12 cellular contexts compared by ENCODE assay signal in the genomic region with DNA sequence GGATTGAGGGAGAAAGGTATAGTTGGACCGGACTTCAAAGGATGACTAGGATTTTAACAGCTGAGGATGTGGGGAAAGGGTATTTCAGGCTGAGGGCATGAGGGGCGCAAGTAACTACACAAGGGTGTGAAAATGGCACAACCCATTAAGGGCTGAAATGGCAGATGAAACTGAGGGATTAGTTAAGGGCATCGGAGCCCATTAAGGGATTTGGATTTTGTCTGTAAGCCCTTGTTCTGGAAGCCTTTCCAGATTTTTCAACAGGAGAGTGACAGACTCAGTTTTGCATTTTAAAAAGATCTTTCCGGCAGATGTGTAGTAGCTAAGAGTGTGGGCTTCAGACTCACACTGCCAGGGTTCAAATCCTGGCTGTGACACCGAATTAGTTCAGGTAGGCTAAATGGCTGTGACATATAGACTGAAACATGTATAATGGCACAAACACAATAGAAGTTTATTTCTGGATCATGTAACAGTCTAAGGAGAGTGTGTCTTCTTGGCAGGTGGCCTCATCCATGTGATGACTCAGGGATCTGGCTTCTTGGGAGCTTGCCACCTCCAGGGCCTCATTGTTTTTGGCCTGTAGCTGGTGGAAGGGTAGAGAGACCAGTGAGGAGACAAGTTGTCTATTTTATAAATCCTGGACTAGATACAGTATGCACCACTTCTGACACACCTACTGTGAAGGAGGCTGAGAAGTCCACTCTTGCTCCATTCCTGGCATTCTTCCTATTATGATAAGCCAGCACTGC. TPM values are rescaled to one million over a fixed set of nuclear protein-coding genes. Genes with fewer than 3 reads are reported as not detected.
DNase-seq lines count a peak whose midpoint lies in the region; ATAC-seq and TF ChIP-seq lines count a peak whose summit lies in the region.
"Had no signal": no experiment of that assay in that cellular context is flagged by ENCODE, and none has a peak within 500 bp of the region (broad histone marks: within the 10 kb centered on the region; RNA-seq: fewer than 3 reads in every experiment).

No MANE protein-coding gene starts in this region.

- H3K4me1 ChIP-seq in adrenal gland (replicated peaks in 1 of 2), result peaks cover 1 to 2% of the 10 kb centered on the region in 2 donors
- H3K4me1 ChIP-seq in right cardiac atrium (ENCODE audit: control insufficient read depth, insufficient read depth, low read length), result peaks cover 2% of the 10 kb centered on the region
- no peaks in the 10 kb centered on the region for H3K4me1 ChIP-seq in ovary (ENCODE audit: insufficient read depth)
- peaks cover 9% of the 10 kb centered on the region for H3K4me1 ChIP-seq in effector memory CD4-positive, alpha-beta T cell (ENCODE audit: control insufficient read depth, insufficient read depth, low read length, poor library complexity, severe bottlenecking)
- H3K4me1 ChIP-seq: Caco-2 had no signal

- H3K27me3 ChIP-seq in adrenal gland (no peaks in the 10 kb centered on the region), right cardiac atrium (ENCODE audit: control insufficient read depth, insufficient read depth) (no peaks in the 10 kb centered on the region), ovary (no peaks in the 10 kb centered on the region)
- H3K27me3 ChIP-seq in effector memory CD4-positive, alpha-beta T cell (replicated peaks; ENCODE audit: control insufficient read depth, insufficient read depth, low read length, poor library complexity, severe bottlenecking), result no peaks in the 10 kb centered on the region

- peak; percentile 27 to 63 for ATAC-seq in right cardiac atrium
- ATAC-seq in GM19463 (IDR thresholded peaks at IDR 0.05; ENCODE audit: unreplicated experiment), result no peak

- no peak for TF ChIP-seq POLR2A in adrenal gland (IDR thresholded peaks at IDR 0.05)
- TF ChIP-seq POLR2A in ovary (IDR thresholded peaks at IDR 0.05), result no peak

- TF ChIP-seq EP300 in ovary (IDR thresholded peaks at IDR 0.05), result no peak

- intact Hi-C loops in adrenal gland (cut with DNase I) (no loop called here), right cardiac atrium (cut with DNase I) (no loop called here), ovary (cut with DNase I) (no loop called here)

- peak overlapping the region in 1 of 5 donors; percentile 11 for H3K27ac ChIP-seq in adrenal gland
- H3K27ac ChIP-seq in right cardiac atrium (ENCODE audit: low read length), result no peak overlapping the region
- no peak overlapping the region for H3K27ac ChIP-seq in ovary
- no peak overlapping the region for H3K27ac ChIP-seq in effector memory CD4-positive, alpha-beta T cell (ENCODE audit: insufficient read depth, low read length, poor library complexity, severe bottlenecking)
- H3K27ac ChIP-seq: SK-N-MC had no signal

- peak; percentile 85 for DNase-seq in AG08396 (ENCODE audit: low spot score)
- DNase-seq in HS-5 (ENCODE audit: low read depth), result peak; percentile 70
- DNase-seq in adrenal gland, result peak; percentile 34 to 82 (median 76)
- peak in 1 of 3 donors; percentile 37 for DNase-seq in right cardiac atrium
- no peak for DNase-seq in NCI-H1092 (lab: John Stamatoyannopoulos, UW)
- DNase-seq in ovary, result no peak
- DNase-seq in effector memory CD4-positive, alpha-beta T cell, result no peak
- DNase-seq: activated T-cell treated with anti-CD3 and anti-CD28 coated beads for 4 hours, Caco-2, endodermal cell had no signal

- H3K4me3 ChIP-seq in adrenal gland (no peak overlapping the region), right cardiac atrium (ENCODE audit: low read length) (no peak overlapping the region), ovary (no peak overlapping the region)
- H3K4me3 ChIP-seq in effector memory CD4-positive, alpha-beta T cell (ENCODE audit: insufficient read depth, low read depth, low read length, poor library complexity, severe bottlenecking), result no peak overlapping the region
- H3K4me3 ChIP-seq: SK-N-MC had no signal

- TF ChIP-seq CTCF in adrenal gland (IDR thresholded peaks at IDR 0.05) (no peak), ovary (IDR thresholded peaks at IDR 0.05) (no peak)

- H3K9me3 ChIP-seq in adrenal gland (replicated peaks in 1 of 3) (no peaks in the 10 kb centered on the region), right cardiac atrium (ENCODE audit: control insufficient read depth, low read length) (no peaks in the 10 kb centered on the region), ovary (no peaks in the 10 kb centered on the region)
- no peaks in the 10 kb centered on the region for H3K9me3 ChIP-seq in effector memory CD4-positive, alpha-beta T cell (ENCODE audit: control insufficient read depth, low read length)
- H3K9me3 ChIP-seq: Caco-2 had no signal

- 92 to 95% (median 94%) methylated on average over 5 of the region's 5 CpGs for whole genome bisulfite sequencing in adrenal gland, 4 donors
- WGBS in right cardiac atrium, result 93% methylated on average over 5 of the region's 5 CpGs
- 95 to 98% (median 97%) methylated on average over 5 of the region's 5 CpGs for WGBS in ovary, 3 donors

- H3K36me3 ChIP-seq in adrenal gland (replicated peaks in 1 of 2) (no peaks in the 10 kb centered on the region), ovary (no peaks in the 10 kb centered on the region)
- H3K36me3 ChIP-seq in effector memory CD4-positive, alpha-beta T cell (ENCODE audit: control insufficient read depth, insufficient read depth, low read length), result no peaks in the 10 kb centered on the region

RNA-seq across cellular contexts. Expression of a gene that starts 49.6 kb away (rescaled TPM):
- 10 to 100 TPM in 1 of 8 donors, 1 to 10 TPM in 7; 2.2 to 12.1 (median 3.4) TPM for total RNA-seq in adrenal gland
- 1 to 10 TPM; 3.0 to 7.7 (median 4.5) TPM for polyA plus RNA-seq in adrenal gland
- 10 to 100 TPM in 1 of 4 donors, 1 to 10 TPM in 3; 5.1 to 12.1 (median 8.1) TPM for total RNA-seq in right cardiac atrium
- 16.1 TPM for polyA plus RNA-seq in right cardiac atrium
- total RNA-seq in ovary, result 1 to 10 TPM in 3 of 7 donors, under 1 TPM in 2, not detected in 2; 0.27 to 3.2 (median 1.1) TPM
- polyA plus RNA-seq in ovary, result 1 to 10 TPM; 1.4 to 5.3 TPM

RNA-seq across cellular contexts. Expression of a gene that starts 56.4 kb away (rescaled TPM):
- total RNA-seq in adrenal gland (10 to 100 TPM; 16.6 to 43.9 (median 22.5) TPM), right cardiac atrium (100 to 1,000 TPM; 574 to 741 (median 606) TPM), ovary (100 to 1,000 TPM in 3 of 7 donors, 10 to 100 TPM in 4; 55.1 to 170 (median 73.0) TPM)
- polyA plus RNA-seq in adrenal gland (10 to 100 TPM in 1 of 3 donors, 1 to 10 TPM in 2; 3.0 to 15.7 (median 5.7) TPM), right cardiac atrium (182 TPM), ovary (100 to 1,000 TPM in 1 of 2 donors, 10 to 100 TPM in 1; 50.3 to 232 TPM)

Comparison
In these comparisons a context has a peak if more than half of its experiments do, and no peak if none do; other contexts are left out.
1. DNase-seq: peak in AG08396 (single experiment), HS-5 (single experiment) and adrenal gland (7 of 7); none in NCI-H1092 (single experiment), ovary (0 of 5) and effector memory CD4-positive, alpha-beta T cell (0 of 3).